ENCODE assay signal across 17 cellular contexts in the genomic region with DNA sequence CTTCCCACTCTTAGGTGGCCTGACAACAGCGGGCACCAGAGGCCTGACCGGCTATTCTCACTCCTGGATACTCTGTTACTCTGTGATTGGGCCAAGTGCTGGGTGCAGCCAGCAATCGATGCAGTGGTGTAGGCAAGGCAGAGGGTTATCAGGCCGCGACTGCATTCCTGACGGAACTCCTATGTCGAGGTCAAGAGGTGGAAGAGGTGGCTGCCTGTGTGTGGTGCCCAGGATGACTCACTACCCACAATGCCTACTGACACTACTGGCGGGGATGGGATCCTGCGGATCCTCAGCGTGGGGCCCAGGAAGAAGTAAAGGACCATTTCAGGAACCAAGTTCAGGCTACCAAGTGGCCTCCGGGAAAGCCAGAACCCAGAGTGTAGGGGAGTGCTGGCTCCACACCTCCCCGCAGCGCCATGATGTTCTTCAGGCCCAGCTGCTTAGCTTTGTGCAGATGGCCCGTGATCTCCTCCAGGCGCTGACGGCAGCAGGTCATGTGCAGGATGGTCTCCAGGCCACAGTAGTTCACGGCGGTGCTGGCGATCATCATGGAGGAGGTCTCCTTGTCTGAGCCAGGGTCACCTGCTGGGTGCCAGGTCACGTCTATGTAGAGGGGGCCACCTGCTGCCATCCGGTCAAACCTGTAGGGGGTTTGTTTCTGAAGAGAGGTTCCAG. TPM values are rescaled to one million over a fixed set of nuclear protein-coding genes. Genes with fewer than 3 reads are reported as not detected.
DNase-seq lines count a peak whose midpoint lies in the region; ATAC-seq and TF ChIP-seq lines count a peak whose summit lies in the region.
"Had no signal": no experiment of that assay in that cellular context is flagged by ENCODE, and none has a peak within 500 bp of the region (broad histone marks: within the 10 kb centered on the region; RNA-seq: fewer than 3 reads in every experiment).

No MANE protein-coding gene starts in this region.

- DNase-seq in M059J (ENCODE audit: low read depth), result peak; percentile 48
- peak; percentile 49 for DNase-seq in Right ventricle myocardium superior
- DNase-seq in sigmoid colon, result peak; percentile 64
- DNase-seq in foreskin keratinocyte, result no peak
- no peak for DNase-seq in NCI-H2196 treated with DMSO at 0.1 percent for 48 hours (lab: John Stamatoyannopoulos, UW; ENCODE audit: unreplicated experiment)
- DNase-seq in Ammon's horn (ENCODE audit: low spot score), result no peak
- DNase-seq: activated CD4-positive, alpha-beta T cell treated with anti-CD3 and anti-CD28 coated beads for 48 hours; CD4-positive, alpha-beta memory T cell; Karpas-422; midbrain; NCI-H2081 treated with DMSO at 0.1 percent for 48 hours; stimulated activated CD4-positive, alpha-beta T cell treated with anti-CD3 and anti-CD28 coated beads, Interleukin-4, amount 100 ng/mL, for 24 hours; stimulated activated naive CD8-positive, alpha-beta T cell treated with anti-CD3 and anti-CD28 coated beads, Interleukin-15, amount 100 ng/mL, for 72 hours; SW 1271 had no signal

- ATAC-seq in Right ventricle myocardium superior (ENCODE audit: poor library complexity) (no peak), foreskin keratinocyte (no peak)
- ATAC-seq: stimulated activated naive CD8-positive, alpha-beta T cell treated with anti-CD3 and anti-CD28 coated beads, Interleukin-15, amount 100 ng/mL, for 72 hours had no signal

- TF ChIP-seq CTCF in sigmoid colon (IDR thresholded peaks at IDR 0.05) (no peak), foreskin keratinocyte (conservative IDR thresholded peaks at IDR 0.05) (no peak)

- intact Hi-C loops in Right ventricle myocardium superior (cut with DNase I), result no loop called here
- intact Hi-C loops in sigmoid colon (cut with DNase I), result loop anchor here (5.0 to 10.0 kb wide), 2 partner anchors 149 to 526 kb away; a partner anchor contains a TSS

- no peak for TF ChIP-seq POLR2A in sigmoid colon (IDR thresholded peaks at IDR 0.05)

- H3K9me3 ChIP-seq in sigmoid colon, result no peaks in the 10 kb centered on the region

- H3K4me1 ChIP-seq in sigmoid colon (peaks cover 0 to 40% (median 36%) of the 10 kb centered on the region in 4 donors), foreskin keratinocyte (peaks cover 7% of the 10 kb centered on the region)

- no peak for TF ChIP-seq EP300 in sigmoid colon (IDR thresholded peaks at IDR 0.05)

- H3K27ac ChIP-seq in sigmoid colon (no peak overlapping the region), foreskin keratinocyte (no peak overlapping the region)
- H3K27ac ChIP-seq: epithelial cell of prostate had no signal

- H3K4me3 ChIP-seq in sigmoid colon, result no peak overlapping the region

- H3K27me3 ChIP-seq in sigmoid colon (no peaks in the 10 kb centered on the region), foreskin keratinocyte (no peaks in the 10 kb centered on the region)

- peaks cover 12 to 48% (median 16%) of the 10 kb centered on the region in 4 donors for H3K36me3 ChIP-seq in sigmoid colon

- WGBS in sigmoid colon, 2 donors, result 95% methylated on average over 21 of the region's 21 CpGs

RNA-seq across cellular contexts. Expression of a gene that starts 4.9 kb away (rescaled TPM):
- total RNA-seq in M059J (2014; rRNA removed; shearing (Covaris generic)), result 2.0 and 7.5 TPM in 2 replicates
- 34.6 TPM for total RNA-seq in Right ventricle myocardium superior
- 10 to 100 TPM; 16.8 to 38.3 (median 27.9) TPM for total RNA-seq in sigmoid colon
- polyA plus RNA-seq in sigmoid colon, result 10 to 100 TPM in 2 of 3 donors, 1 to 10 TPM in 1; 6.6 to 34.6 (median 13.6) TPM
- 10.2 and 11.5 TPM in 2 replicates for total RNA-seq in foreskin keratinocyte
- 3.4 and 4.1 TPM in 2 replicates for polyA plus RNA-seq in foreskin keratinocyte

RNA-seq across cellular contexts. Expression of a gene that starts 5.1 kb away (rescaled TPM):
- 3.2 and 6.9 TPM in 2 replicates for total RNA-seq in M059J (2014; rRNA removed; shearing (Covaris generic))
- total RNA-seq in Right ventricle myocardium superior (15.2 TPM), sigmoid colon (10 to 100 TPM; 12.1 to 19.7 (median 16.1) TPM), foreskin keratinocyte (12.4 and 14.5 TPM in 2 replicates)
- polyA plus RNA-seq in sigmoid colon (10 to 100 TPM in 1 of 3 donors, 1 to 10 TPM in 2; 3.0 to 17.6 (median 3.7) TPM), foreskin keratinocyte (5.1 and 8.0 TPM in 2 replicates)

RNA-seq across cellular contexts. Expression of a gene that starts 38.9 kb away (rescaled TPM):
- total RNA-seq in M059J (2014; rRNA removed; shearing (Covaris generic)), result not detected in 2 replicates
- total RNA-seq in Right ventricle myocardium superior (2.7 TPM), sigmoid colon (1 to 10 TPM in 2 of 4 donors, under 1 TPM in 1, not detected in 1; 0.66 to 1.8 (median 1.1) TPM), foreskin keratinocyte (not detected in 2 replicates)
- polyA plus RNA-seq in sigmoid colon (1 to 10 TPM; 1.6 to 2.4 (median 2.2) TPM), foreskin keratinocyte (not detected in 2 replicates)
- total RNA-seq: bronchial epithelial cell; CD4-positive, alpha-beta memory T cell; pulmonary artery endothelial cell had no signal
- polyA plus RNA-seq: CD4-positive, alpha-beta memory T cell had no signal

RNA-seq across cellular contexts. Expression of a gene that starts 46.7 kb away (rescaled TPM):
- not detected in 2 replicates for total RNA-seq in M059J (2014; rRNA removed; shearing (Covaris generic))
- total RNA-seq in Right ventricle myocardium superior, result 25.3 TPM
- not detected for total RNA-seq in sigmoid colon
- 1 to 10 TPM in 1 of 3 donors, under 1 TPM in 1, not detected in 1; 0.92 to 8.6 TPM for polyA plus RNA-seq in sigmoid colon
- not detected in 2 replicates for total RNA-seq in foreskin keratinocyte
- polyA plus RNA-seq in foreskin keratinocyte, result not detected in 2 replicates
- total RNA-seq: bronchial epithelial cell; CD4-positive, alpha-beta memory T cell; pulmonary artery endothelial cell had no signal
- polyA plus RNA-seq: CD4-positive, alpha-beta memory T cell had no signal

RNA-seq across cellular contexts. Expression of a gene that starts 57.9 kb away (rescaled TPM):
- total RNA-seq in M059J (2014; rRNA removed; shearing (Covaris generic)), result 7.0 and 20.0 TPM in 2 replicates
- total RNA-seq in Right ventricle myocardium superior (5.1 TPM), sigmoid colon (not detected), foreskin keratinocyte (not detected in 2 replicates)
- polyA plus RNA-seq in sigmoid colon (1 to 10 TPM in 2 of 3 donors, not detected in 1; 2.0 to 8.4 TPM), foreskin keratinocyte (not detected in 2 replicates)
- total RNA-seq: bronchial epithelial cell; CD4-positive, alpha-beta memory T cell; pulmonary artery endothelial cell had no signal
- polyA plus RNA-seq: CD4-positive, alpha-beta memory T cell had no signal

Comparison
In these comparisons a context has a peak if more than half of its experiments do, and no peak if none do; other contexts are left out.
1. DNase-seq: peak in M059J (single experiment), Right ventricle myocardium superior (single experiment) and sigmoid colon (single experiment); none in foreskin keratinocyte (0 of 2), NCI-H2196 treated with DMSO at 0.1 percent for 48 hours (single experiment) and Ammon's horn (single experiment).